In the genomic region with DNA sequence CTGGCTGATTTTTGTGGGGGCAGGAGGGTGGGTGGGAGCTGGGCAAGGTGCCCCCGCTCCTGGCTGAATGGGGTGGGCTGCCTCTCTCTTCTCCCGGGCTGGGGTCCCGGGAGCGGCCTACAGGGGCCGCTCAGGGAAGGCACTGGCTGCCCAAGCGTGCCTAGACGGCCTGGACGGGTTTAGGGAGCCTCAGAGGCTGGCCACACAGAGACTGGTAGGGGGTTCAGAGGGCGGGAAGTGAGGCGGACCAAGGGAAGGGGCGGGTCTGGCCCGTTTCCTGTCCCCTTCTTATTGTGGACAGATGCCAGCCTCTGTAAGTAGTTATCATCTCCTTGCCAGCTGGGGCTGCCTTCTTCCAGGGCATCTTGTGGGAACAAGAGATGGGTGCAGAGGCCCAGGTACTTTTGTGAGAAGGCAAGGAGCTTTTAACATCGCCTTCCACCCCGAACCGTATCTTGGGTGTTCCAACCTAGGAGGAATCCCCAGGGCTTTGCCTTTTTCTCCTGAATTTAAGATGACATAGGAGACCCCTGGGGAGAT, we compare ENCODE assay signal across 8 cellular contexts. TPM values are rescaled to one million over a fixed set of nuclear protein-coding genes. Genes with fewer than 3 reads are reported as not detected.
DNase-seq lines count a peak whose midpoint lies in the region; ATAC-seq and TF ChIP-seq lines count a peak whose summit lies in the region.

No MANE protein-coding gene starts in this region.

- H3K4me1 Mint-ChIP-seq in WTC11, result peaks cover 7% of the 10 kb centered on the region

- intact Hi-C loops in posterior vena cava (cut with DNase I), result no loop called here

- no peaks in the 10 kb centered on the region for H3K9me3 Mint-ChIP-seq in WTC11

- POLR2A ChIA-PET in WTC11 (lab: Charles Lee), result no interaction called here

- peaks cover 46% of the 10 kb centered on the region for H3K27me3 Mint-ChIP-seq in WTC11 (ENCODE audit: low read depth)

- CTCF ChIA-PET in WTC11 (lab: Charles Lee), result interaction anchor here (0.6 to 3.3 kb wide), 10 partner anchors 10 to 230 kb away, joined by 3 to 19 read pairs (median 4); no protein-coding TSS in a partner anchor

- TF ChIP-seq CTCF in WTC11 (IDR thresholded peaks at IDR 0.05), result no peak

- DNase-seq in WTC11 (ENCODE audit: low spot score), result peak; percentile 57
- peak; percentile 57 for DNase-seq in germinal center (ENCODE audit: low spot score)
- peak; percentile 80 for DNase-seq in posterior vena cava (ENCODE audit: low spot score)
- no peak for DNase-seq in cerebellum (ENCODE audit: low spot score)
- no peak for DNase-seq in SIG-M5 treated with dmso at 0.1 percent for 504 hours (lab: John Stamatoyannopoulos, UW; ENCODE audit: unreplicated experiment)
- no peak for DNase-seq in SW480 (ENCODE audit: low spot score)

- no peak overlapping the region for H3K27ac Mint-ChIP-seq in WTC11

- H3K4me3 Mint-ChIP-seq in WTC11, result peak overlapping the region; percentile 99

- peaks cover 12% of the 10 kb centered on the region for H3K36me3 Mint-ChIP-seq in WTC11

- ATAC-seq in GM18868 (IDR thresholded peaks at IDR 0.05; ENCODE audit: unreplicated experiment) (peak; percentile 35), HG02798 (IDR thresholded peaks at IDR 0.05; ENCODE audit: poor library complexity, unreplicated experiment) (peak; percentile 35), WTC11 (peak; percentile 87)

TF ChIP-seq in WTC11, 78 proteins besides CTCF, POLR2A, EP300 and RAD21:
- TF ChIP-seq JAZF1 (CRISPR knock-in tag; IDR thresholded peaks at IDR 0.05) (no peak), NFATC4 (CRISPR knock-in tag; IDR thresholded peaks at IDR 0.05) (no peak), SP1 (CRISPR knock-in tag; conservative IDR thresholded peaks at IDR 0.05) (no peak), ZNF121 (CRISPR knock-in tag; IDR thresholded peaks at IDR 0.05) (no peak), ZNF138 (CRISPR knock-in tag; conservative IDR thresholded peaks at IDR 0.05) (no peak), RELA (CRISPR knock-in tag; IDR thresholded peaks at IDR 0.05; ENCODE audit: borderline replicate concordance) (no peak)
- TF ChIP-seq, protein P1, sequence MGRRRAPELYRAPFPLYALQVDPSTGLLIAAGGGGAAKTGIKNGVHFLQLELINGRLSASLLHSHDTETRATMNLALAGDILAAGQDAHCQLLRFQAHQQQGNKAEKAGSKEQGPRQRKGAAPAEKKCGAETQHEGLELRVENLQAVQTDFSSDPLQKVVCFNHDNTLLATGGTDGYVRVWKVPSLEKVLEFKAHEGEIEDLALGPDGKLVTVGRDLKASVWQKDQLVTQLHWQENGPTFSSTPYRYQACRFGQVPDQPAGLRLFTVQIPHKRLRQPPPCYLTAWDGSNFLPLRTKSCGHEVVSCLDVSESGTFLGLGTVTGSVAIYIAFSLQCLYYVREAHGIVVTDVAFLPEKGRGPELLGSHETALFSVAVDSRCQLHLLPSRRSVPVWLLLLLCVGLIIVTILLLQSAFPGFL (CRISPR knock-in tag; IDR thresholded peaks at IDR 0.05; ENCODE audit: borderline replicate concordance), result no peak
- TF ChIP-seq, protein P2, sequence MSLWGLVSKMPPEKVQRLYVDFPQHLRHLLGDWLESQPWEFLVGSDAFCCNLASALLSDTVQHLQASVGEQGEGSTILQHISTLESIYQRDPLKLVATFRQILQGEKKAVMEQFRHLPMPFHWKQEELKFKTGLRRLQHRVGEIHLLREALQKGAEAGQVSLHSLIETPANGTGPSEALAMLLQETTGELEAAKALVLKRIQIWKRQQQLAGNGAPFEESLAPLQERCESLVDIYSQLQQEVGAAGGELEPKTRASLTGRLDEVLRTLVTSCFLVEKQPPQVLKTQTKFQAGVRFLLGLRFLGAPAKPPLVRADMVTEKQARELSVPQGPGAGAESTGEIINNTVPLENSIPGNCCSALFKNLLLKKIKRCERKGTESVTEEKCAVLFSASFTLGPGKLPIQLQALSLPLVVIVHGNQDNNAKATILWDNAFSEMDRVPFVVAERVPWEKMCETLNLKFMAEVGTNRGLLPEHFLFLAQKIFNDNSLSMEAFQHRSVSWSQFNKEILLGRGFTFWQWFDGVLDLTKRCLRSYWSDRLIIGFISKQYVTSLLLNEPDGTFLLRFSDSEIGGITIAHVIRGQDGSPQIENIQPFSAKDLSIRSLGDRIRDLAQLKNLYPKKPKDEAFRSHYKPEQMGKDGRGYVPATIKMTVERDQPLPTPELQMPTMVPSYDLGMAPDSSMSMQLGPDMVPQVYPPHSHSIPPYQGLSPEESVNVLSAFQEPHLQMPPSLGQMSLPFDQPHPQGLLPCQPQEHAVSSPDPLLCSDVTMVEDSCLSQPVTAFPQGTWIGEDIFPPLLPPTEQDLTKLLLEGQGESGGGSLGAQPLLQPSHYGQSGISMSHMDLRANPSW (CRISPR knock-in tag; conservative IDR thresholded peaks at IDR 0.05; ENCODE audit: low read depth), result no peak
- TF ChIP-seq, protein P3, sequence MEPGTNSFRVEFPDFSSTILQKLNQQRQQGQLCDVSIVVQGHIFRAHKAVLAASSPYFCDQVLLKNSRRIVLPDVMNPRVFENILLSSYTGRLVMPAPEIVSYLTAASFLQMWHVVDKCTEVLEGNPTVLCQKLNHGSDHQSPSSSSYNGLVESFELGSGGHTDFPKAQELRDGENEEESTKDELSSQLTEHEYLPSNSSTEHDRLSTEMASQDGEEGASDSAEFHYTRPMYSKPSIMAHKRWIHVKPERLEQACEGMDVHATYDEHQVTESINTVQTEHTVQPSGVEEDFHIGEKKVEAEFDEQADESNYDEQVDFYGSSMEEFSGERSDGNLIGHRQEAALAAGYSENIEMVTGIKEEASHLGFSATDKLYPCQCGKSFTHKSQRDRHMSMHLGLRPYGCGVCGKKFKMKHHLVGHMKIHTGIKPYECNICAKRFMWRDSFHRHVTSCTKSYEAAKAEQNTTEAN (CRISPR knock-in tag; IDR thresholded peaks at IDR 0.05), result no peak

RNA-seq across cellular contexts. Expression of a gene that starts 0.4 kb away (rescaled TPM):
- total RNA-seq in WTC11 (2021) (12.9 to 15.3 TPM (median 14.8 TPM) in 3 replicates), posterior vena cava (10 to 100 TPM in 1 of 2 donors, 1 to 10 TPM in 1; 9.6 to 11.3 TPM), cerebellum (1.6 TPM)

RNA-seq across cellular contexts. Expression of a gene that starts 28.8 kb away (rescaled TPM):
- total RNA-seq in WTC11 (2021) (16.5 to 20.5 TPM (median 16.5 TPM) in 3 replicates), posterior vena cava (10 to 100 TPM; 18.7 to 20.4 TPM), cerebellum (18.1 TPM)

Comparison
In these comparisons a context has a peak if more than half of its experiments do, and no peak if none do; other contexts are left out.
1. ATAC-seq: peak in every context shown above with its lines; median percentile 87 in WTC11; 35 in GM18868; 35 in HG02798.
2. DNase-seq: peak in WTC11 (single experiment), germinal center (single experiment) and posterior vena cava (single experiment); none in cerebellum (single experiment), SIG-M5 treated with dmso at 0.1 percent for 504 hours (single experiment) and SW480 (single experiment).